ENCODE assay signal across 17 cellular contexts in genomic region chr5:41371741-41372140, GRCh38.
DNase-seq lines count a peak whose midpoint lies in the region; ATAC-seq and TF ChIP-seq lines count a peak whose summit lies in the region.
"Had no signal": no experiment of that assay in that cellular context is flagged by ENCODE, and none has a peak within 500 bp of the region (broad histone marks: within the 10 kb centered on the region; RNA-seq: fewer than 3 reads in every experiment).

No MANE protein-coding gene starts in this region.

- peak; percentile 2 for DNase-seq in AG08395 (ENCODE audit: low spot score)
- peak; percentile 95 for DNase-seq in HCEC 1CT
- peak; percentile 77 for DNase-seq in fibroblast of peridontal ligament (ENCODE audit: extremely low read depth)
- no peak for DNase-seq in stomach
- DNase-seq in stimulated activated CD4-positive, alpha-beta T cell treated with anti-CD3 and anti-CD28 coated beads, Interleukin-12 subunit alpha, Interleukin-12 subunit beta, amount 100 ng/mL, for 4 hours, result no peak
- DNase-seq: AML-193, amniotic stem cell, cortex of kidney, NCI-H1436, RPMI8226, sigmoid colon had no signal

- ATAC-seq in SK-N-SH treated with all-trans-retinoic acid at 6 μM for 48 hours (peak; percentile 76), HG03097 (IDR thresholded peaks at IDR 0.05; ENCODE audit: low FRiP score, unreplicated experiment) (no peak), GM19035 (IDR thresholded peaks at IDR 0.05; ENCODE audit: unreplicated experiment) (no peak)
- ATAC-seq: left lobe of liver had no signal

- no peak for TF ChIP-seq CTCF in stomach (IDR thresholded peaks at IDR 0.05)

- intact Hi-C loops in stomach (cut with DNase I; ENCODE audit: low total_unique reads), result no loop called here

- no peaks in the 10 kb centered on the region for H3K4me1 ChIP-seq in stomach
- H3K4me1 ChIP-seq: sigmoid colon had no signal

- WGBS in stomach, 5 donors, result 24 to 49% (median 40%) methylated on average over 2 of the region's 2 CpGs

- no peaks in the 10 kb centered on the region for H3K9me3 ChIP-seq in stomach
- H3K9me3 ChIP-seq: sigmoid colon had no signal

- no peak for TF ChIP-seq EP300 in stomach (IDR thresholded peaks at IDR 0.05)

- no peak overlapping the region for H3K27ac ChIP-seq in stomach
- H3K27ac ChIP-seq: KMS-11, sigmoid colon, VCaP had no signal

- no peak overlapping the region for H3K4me3 ChIP-seq in stomach
- H3K4me3 ChIP-seq: sigmoid colon had no signal

- TF ChIP-seq POLR2A in stomach (IDR thresholded peaks at IDR 0.05), result no peak

- H3K27me3 ChIP-seq in stomach, result no peaks in the 10 kb centered on the region
- H3K27me3 ChIP-seq: sigmoid colon had no signal

- no peaks in the 10 kb centered on the region for H3K36me3 ChIP-seq in stomach
- H3K36me3 ChIP-seq: sigmoid colon had no signal

TF ChIP-seq in SK-N-SH treated with all-trans-retinoic acid at 6 μM for 48 hours, 23 proteins besides CTCF, POLR2A, EP300 and RAD21:
- TF ChIP-seq POU6F1 (CRISPR knock-in tag; IDR thresholded peaks at IDR 0.05; ENCODE audit: borderline replicate concordance, low read depth) (no peak), ZFP30 (CRISPR knock-in tag; IDR thresholded peaks at IDR 0.05) (no peak), SNAI2 (CRISPR knock-in tag; IDR thresholded peaks at IDR 0.05) (no peak), TOX (CRISPR knock-in tag; IDR thresholded peaks at IDR 0.05; ENCODE audit: borderline replicate concordance) (no peak), ARNTL (CRISPR knock-in tag; IDR thresholded peaks at IDR 0.05; ENCODE audit: borderline replicate concordance, low read depth) (no peak), ZNF8 (CRISPR knock-in tag; IDR thresholded peaks at IDR 0.05) (no peak), BACH2 (CRISPR knock-in tag; IDR thresholded peaks at IDR 0.05; ENCODE audit: borderline replicate concordance) (no peak)
- TF ChIP-seq, protein P1, sequence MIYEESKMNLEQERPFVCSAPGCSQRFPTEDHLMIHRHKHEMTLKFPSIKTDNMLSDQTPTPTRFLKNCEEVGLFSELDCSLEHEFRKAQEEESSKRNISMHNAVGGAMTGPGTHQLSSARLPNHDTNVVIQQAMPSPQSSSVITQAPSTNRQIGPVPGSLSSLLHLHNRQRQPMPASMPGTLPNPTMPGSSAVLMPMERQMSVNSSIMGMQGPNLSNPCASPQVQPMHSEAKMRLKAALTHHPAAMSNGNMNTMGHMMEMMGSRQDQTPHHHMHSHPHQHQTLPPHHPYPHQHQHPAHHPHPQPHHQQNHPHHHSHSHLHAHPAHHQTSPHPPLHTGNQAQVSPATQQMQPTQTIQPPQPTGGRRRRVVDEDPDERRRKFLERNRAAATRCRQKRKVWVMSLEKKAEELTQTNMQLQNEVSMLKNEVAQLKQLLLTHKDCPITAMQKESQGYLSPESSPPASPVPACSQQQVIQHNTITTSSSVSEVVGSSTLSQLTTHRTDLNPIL (CRISPR knock-in tag; IDR thresholded peaks at IDR 0.05; ENCODE audit: low read depth), result no peak
TF ChIP-seq in SK-N-SH treated with all-trans-retinoic acid at 6 μM for 48 hours: peak in this region for 0.

Comparison
In these comparisons a context has a peak if more than half of its experiments do, and no peak if none do; other contexts are left out.
1. DNase-seq: peak in AG08395 (single experiment), HCEC 1CT (single experiment) and fibroblast of peridontal ligament (single experiment); none in stomach (single experiment) and stimulated activated CD4-positive, alpha-beta T cell treated with anti-CD3 and anti-CD28 coated beads, Interleukin-12 subunit alpha, Interleukin-12 subunit beta, amount 100 ng/mL, for 4 hours (single experiment).